Comparison of ENCODE assay signal across 8 cellular contexts in genomic region chr5:159106193-159106568, GRCh38. TPM values are rescaled to one million over a fixed set of nuclear protein-coding genes. Genes with fewer than 3 reads are reported as not detected.
DNase-seq lines count a peak whose midpoint lies in the region; ATAC-seq, FAIRE-seq and TF ChIP-seq lines count a peak whose summit lies in the region.

No MANE protein-coding gene starts in this region.

- TF ChIP-seq CTCF in MCF 10A (IDR thresholded peaks at IDR 0.05; ENCODE audit: unreplicated experiment) (no peak), osteocyte (IDR thresholded peaks at IDR 0.05) (no peak)

- CTCF ChIA-PET in MCF 10A (lab: Yijun Ruan, JAX) = interaction anchor here (0.5 to 10.0 kb wide), 68 partner anchors 8 to 1672 kb away, joined by 3 to 513 read pairs (median 4); no protein-coding TSS in a partner anchor

- DNase-seq in MCF 10A (ENCODE audit: unreplicated experiment) = no peak
- DNase-seq in osteocyte (ENCODE audit: extremely low spot score, unreplicated experiment) = no peak
- no peak for DNase-seq in iPS-NIHi7 (ENCODE audit: extremely low spot score)
- no peak for DNase-seq in GM12892 (ENCODE audit: insufficient read length)
- DNase-seq in NCI-H1694 treated with DMSO at 0.1 percent for 48 hours (lab: John Stamatoyannopoulos, UW) = no peak
- DNase-seq in posterior cingulate gyrus = no peak

- no peaks in the 10 kb centered on the region for H3K9me3 Mint-ChIP-seq in MCF 10A (ENCODE audit: unreplicated experiment)
- H3K9me3 Mint-ChIP-seq in osteocyte (ENCODE audit: unreplicated experiment) = no peaks in the 10 kb centered on the region

- no peak for TF ChIP-seq POLR2A in GM12892 (IDR thresholded peaks at IDR 0.05; ENCODE audit: low read depth, low read length)

- H3K4me3 Mint-ChIP-seq in MCF 10A (ENCODE audit: unreplicated experiment) = peak overlapping the region; percentile 64
- H3K4me3 Mint-ChIP-seq in osteocyte (ENCODE audit: unreplicated experiment) = peak overlapping the region; percentile 79

- H3K27ac Mint-ChIP-seq in MCF 10A (ENCODE audit: low read depth, unreplicated experiment) (no peak overlapping the region), osteocyte (ENCODE audit: unreplicated experiment) (peak overlapping the region; percentile 40)

- FAIRE-seq in GM12892 (lab: Jason Lieb, UNC) = no peak

- ATAC-seq in GM19025 (IDR thresholded peaks at IDR 0.05; ENCODE audit: low read depth, unreplicated experiment) = peak; percentile 20
- peak; percentile 17 for ATAC-seq in HG03342 (IDR thresholded peaks at IDR 0.05; ENCODE audit: unreplicated experiment)

- H3K36me3 Mint-ChIP-seq in MCF 10A (ENCODE audit: insufficient read depth, unreplicated experiment) (no peaks in the 10 kb centered on the region), osteocyte (ENCODE audit: unreplicated experiment) (peaks cover 14% of the 10 kb centered on the region)

- BruUV-seq in MCF 10A (replicated peaks; lab: Mats Ljungman, UMichigan) = no TSS peak

- H3K4me1 Mint-ChIP-seq in MCF 10A (ENCODE audit: insufficient read depth, unreplicated experiment) = peaks cover 14% of the 10 kb centered on the region
- peaks cover 45% of the 10 kb centered on the region for H3K4me1 Mint-ChIP-seq in osteocyte (ENCODE audit: unreplicated experiment)

- H3K27me3 Mint-ChIP-seq in MCF 10A (ENCODE audit: insufficient read depth, unreplicated experiment) (peaks cover 57% of the 10 kb centered on the region), osteocyte (ENCODE audit: unreplicated experiment) (peaks cover 7% of the 10 kb centered on the region)

- intact Hi-C loops in MCF 10A (cut with micrococcal nuclease) = loop anchor here (1.0 to 10.0 kb wide), 6 partner anchors 226 to 1281 kb away; no protein-coding TSS in a partner anchor
- intact Hi-C loops in posterior cingulate gyrus (cut with DNase I) = loop anchor here (1.0 to 10.0 kb wide), 3 partner anchors 411 to 1343 kb away; no protein-coding TSS in a partner anchor

- POLR2A ChIA-PET in MCF 10A (lab: Yijun Ruan, JAX) = interaction anchor here (0.7 to 2.6 kb wide), 7 partner anchors 115 to 1156 kb away, joined by 3 to 48 read pairs (median 5); no protein-coding TSS in a partner anchor

RNA-seq across cellular contexts. Expression of gene EBF1, which starts 6.5 kb away (rescaled TPM):
- total RNA-seq in MCF 10A (2022) (1.0 and 2.0 TPM in 2 replicates), osteocyte (139 TPM in 2 replicates)
- polyA plus RNA-seq in GM12892 (2012; ENCODE audit: missing spikeins) = 9.5 TPM

Comparison
In these comparisons a context has a peak if more than half of its experiments do, and no peak if none do; other contexts are left out.
1. RNA of gene EBF1, which starts 6.5 kb away (total RNA-seq): 139 TPM in osteocyte; 1.0 to 2.0 TPM in MCF 10A; every median in the first group is over 10 times any median in the second.